Comparison of ENCODE assay signal across 11 cellular contexts in the genomic region with DNA sequence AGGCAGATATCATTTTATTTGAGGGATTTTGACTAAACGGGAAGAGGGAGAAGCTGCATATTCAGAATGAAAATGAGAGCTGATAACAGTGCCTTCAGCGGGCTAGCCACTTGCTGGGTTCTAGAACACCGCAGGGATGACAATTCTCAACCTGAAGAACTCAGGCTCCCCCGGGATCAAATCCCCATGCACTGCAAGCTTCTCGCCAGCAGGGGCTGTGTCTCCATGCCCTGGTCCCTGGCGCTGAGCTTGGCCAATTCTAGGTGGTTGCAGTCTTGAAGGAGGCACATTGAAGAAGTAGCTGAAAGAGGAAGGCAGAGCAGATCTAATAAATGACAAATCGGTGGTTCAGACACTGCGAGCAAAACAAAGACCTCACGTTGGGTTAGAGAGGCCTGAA.
DNase-seq lines count a peak whose midpoint lies in the region; ATAC-seq, FAIRE-seq and TF ChIP-seq lines count a peak whose summit lies in the region.
"Had no signal": no experiment of that assay in that cellular context is flagged by ENCODE, and none has a peak within 500 bp of the region (broad histone marks: within the 10 kb centered on the region; RNA-seq: fewer than 3 reads in every experiment).

No MANE protein-coding gene starts in this region.

- peak; percentile 26 for TF ChIP-seq RAD21 in SK-N-SH (IDR thresholded peaks at IDR 0.05; ENCODE audit: low read length)

- no peaks in the 10 kb centered on the region for H3F3A ChIP-seq in SK-N-SH (replicated peaks; ENCODE audit: insufficient read depth)

- DNase-seq in NCI-H2171 treated with DMSO at 0.1 percent for 48 hours (lab: John Stamatoyannopoulos, UW) (peak; percentile 23), NCI-H2171 (lab: John Stamatoyannopoulos, UW) (no peak), HEK293T (ENCODE audit: extremely low spot score) (peak; percentile 26), SK-N-SH (peak; percentile 49), myocyte (ENCODE audit: low read depth) (peak; percentile 13), GM19239 (ENCODE audit: insufficient read length, low spot score) (no peak), NCI-H345 (lab: John Stamatoyannopoulos, UW) (no peak)
- no peak for DNase-seq in CD8-positive, alpha-beta T cell
- DNase-seq: AML-193, cortex of kidney had no signal

- no peak overlapping the region for H3K27ac ChIP-seq in SK-N-SH (ENCODE audit: low read depth in 2 of 2, low read length in 1 of 2)
- no peak overlapping the region for H3K27ac ChIP-seq in CD8-positive, alpha-beta T cell (ENCODE audit: low read depth, low read length)
- H3K27ac ChIP-seq: vagina had no signal

- no peaks in the 10 kb centered on the region for H3K9me3 Mint-ChIP-seq in CD8-positive, alpha-beta T cell

- no peak for FAIRE-seq in GM19239 (lab: Jason Lieb, UNC)

- no peak overlapping the region for H3K27ac Mint-ChIP-seq in CD8-positive, alpha-beta T cell

- H3K4me1 ChIP-seq in SK-N-SH (ENCODE audit: control insufficient read depth in 1 of 2, insufficient read depth in 2 of 2, low read depth in 1 of 2, low read length in 1 of 2): no peaks in the 10 kb centered on the region
- no peaks in the 10 kb centered on the region for H3K4me1 ChIP-seq in CD8-positive, alpha-beta T cell (ENCODE audit: insufficient read depth, low read length)

- H3K9me3 ChIP-seq in SK-N-SH: no peaks in the 10 kb centered on the region
- no peaks in the 10 kb centered on the region for H3K9me3 ChIP-seq in CD8-positive, alpha-beta T cell (ENCODE audit: low read length)
- H3K9me3 ChIP-seq: vagina had no signal

- no peak overlapping the region for H3K4me3 ChIP-seq in SK-N-SH (ENCODE audit: low read depth in 2 of 2, low read length in 1 of 2)
- no peak overlapping the region for H3K4me3 ChIP-seq in CD8-positive, alpha-beta T cell (ENCODE audit: low read depth, low read length)
- H3K4me3 ChIP-seq: vagina had no signal

- H3K9ac ChIP-seq in SK-N-SH: no peak overlapping the region

- H3K36me3 Mint-ChIP-seq in CD8-positive, alpha-beta T cell: no peaks in the 10 kb centered on the region

- no peak overlapping the region for H3K4me3 Mint-ChIP-seq in CD8-positive, alpha-beta T cell

- no peaks in the 10 kb centered on the region for H4K20me1 ChIP-seq in SK-N-SH (ENCODE audit: insufficient read depth)

- WGBS in SK-N-SH (ENCODE audit: low lambda C conversion rate): under 1% methylated on average over 9 of the region's 9 CpGs

- no peaks in the 10 kb centered on the region for H3K9me2 ChIP-seq in SK-N-SH

- POLR2A ChIA-PET in HEK293T (lab: Yijun Ruan, JAX): no interaction called here
- POLR2A ChIA-PET in SK-N-SH (lab: Yijun Ruan, JAX): no interaction called here
- POLR2A ChIA-PET in CD8-positive, alpha-beta T cell (lab: Charles Lee): no interaction called here

- CTCF ChIA-PET in HEK293T (lab: Yijun Ruan, JAX) (interaction anchor here (0.8 to 1.0 kb wide), 3 partner anchors 8 to 179 kb away, joined by 3 to 5 read pairs (median 3); no protein-coding TSS in a partner anchor), SK-N-SH (lab: Yijun Ruan, JAX) (interaction anchor here (0.7 to 1.9 kb wide), 7 partner anchors 9 to 442 kb away, joined by 3 to 10 read pairs (median 3); no protein-coding TSS in a partner anchor)
- CTCF ChIA-PET in CD8-positive, alpha-beta T cell (lab: Charles Lee): no interaction called here

- no peaks in the 10 kb centered on the region for H3K79me2 ChIP-seq in SK-N-SH (ENCODE audit: insufficient read depth)

- no peak for TF ChIP-seq EP300 in SK-N-SH (IDR thresholded peaks at IDR 0.05; ENCODE audit: borderline replicate concordance in 1 of 2, low read depth in 1 of 2, low read length in 1 of 2)

- peaks cover 32% of the 10 kb centered on the region; the same call in 1 of the 2 replicates for H3K27me3 ChIP-seq in SK-N-SH (ENCODE audit: insufficient read depth)
- no peaks in the 10 kb centered on the region for H3K27me3 ChIP-seq in CD8-positive, alpha-beta T cell (ENCODE audit: insufficient read depth, low read length)
- H3K27me3 ChIP-seq: vagina had no signal

- peaks cover 17% of the 10 kb centered on the region for H3K27me3 Mint-ChIP-seq in CD8-positive, alpha-beta T cell (ENCODE audit: low read depth)

- H3K4me1 Mint-ChIP-seq in CD8-positive, alpha-beta T cell (ENCODE audit: low read depth): no peaks in the 10 kb centered on the region

- intact Hi-C loops in CD8-positive, alpha-beta T cell (cut with DNase I, micrococcal nuclease): no loop called here

- H3K36me3 ChIP-seq in SK-N-SH (replicated peaks in 1 of 2; ENCODE audit: control insufficient read depth in 1 of 2, insufficient read depth in 2 of 2, low read length in 1 of 2): no peaks in the 10 kb centered on the region
- H3K36me3 ChIP-seq in CD8-positive, alpha-beta T cell (ENCODE audit: insufficient read depth, low read length): no peaks in the 10 kb centered on the region
- H3K36me3 ChIP-seq: vagina had no signal

- no peak overlapping the region for H3K4me2 ChIP-seq in SK-N-SH

- peak; percentile 52 for TF ChIP-seq CTCF in SK-N-SH (IDR thresholded peaks at IDR 0.05)
- no peak for TF ChIP-seq CTCF in CD8-positive, alpha-beta T cell (IDR thresholded peaks at IDR 0.05)

- H2AFZ ChIP-seq in SK-N-SH (ENCODE audit: low read depth): no peak overlapping the region

- no peak for ATAC-seq in CD8-positive, alpha-beta T cell

TF ChIP-seq in HEK293T, 16 proteins besides CTCF, POLR2A, EP300 and RAD21:
- no peak for TF ChIP-seq BHLHE40 (IDR thresholded peaks at IDR 0.05; ENCODE audit: borderline replicate concordance)
- TF ChIP-seq ARNT (IDR thresholded peaks at IDR 0.05): no peak
- no peak for TF ChIP-seq SUZ12 (IDR thresholded peaks at IDR 0.05)
- no peak for TF ChIP-seq TARDBP (IDR thresholded peaks at IDR 0.05)
- no peak for TF ChIP-seq PKNOX1 (IDR thresholded peaks at IDR 0.05)
- no peak for TF ChIP-seq CTBP1 (IDR thresholded peaks at IDR 0.05; ENCODE audit: borderline replicate concordance)
- TF ChIP-seq FOXM1 (IDR thresholded peaks at IDR 0.05; ENCODE audit: borderline replicate concordance): no peak
- no peak for TF ChIP-seq FOXK2 (IDR thresholded peaks at IDR 0.05)
- no peak for TF ChIP-seq HDGF (IDR thresholded peaks at IDR 0.05; ENCODE audit: borderline replicate concordance)
- no peak for TF ChIP-seq ELF4 (IDR thresholded peaks at IDR 0.05)
- TF ChIP-seq L3MBTL2 (conservative IDR thresholded peaks at IDR 0.05): no peak
- no peak for TF ChIP-seq FOXA1 (IDR thresholded peaks at IDR 0.05)
- TF ChIP-seq LEF1 (IDR thresholded peaks at IDR 0.05; ENCODE audit: borderline replicate concordance): no peak
- TF ChIP-seq ZNF384 (IDR thresholded peaks at IDR 0.05): no peak
- TF ChIP-seq SP1 (IDR thresholded peaks at IDR 0.05): no peak
- TF ChIP-seq NFRKB (IDR thresholded peaks at IDR 0.05): no peak

TF ChIP-seq in SK-N-SH, 30 proteins besides CTCF, POLR2A, EP300 and RAD21:
- TF ChIP-seq USF2 (IDR thresholded peaks at IDR 0.05; ENCODE audit: borderline replicate concordance, low read depth, low read length): no peak
- no peak for TF ChIP-seq NRF1 (IDR thresholded peaks at IDR 0.05; ENCODE audit: low read depth, low read length)
TF ChIP-seq in SK-N-SH: peak in this region for 0.

Comparison
In these comparisons a context has a peak if more than half of its experiments do, and no peak if none do; other contexts are left out.
1. DNase-seq: peak in NCI-H2171 treated with DMSO at 0.1 percent for 48 hours (single experiment), HEK293T (single experiment), SK-N-SH (single experiment) and myocyte (single experiment); none in NCI-H2171 (single experiment), GM19239 (single experiment), NCI-H345 (single experiment) and CD8-positive, alpha-beta T cell (0 of 7).